ENCODE assay signal across 18 cellular contexts in the genomic region with DNA sequence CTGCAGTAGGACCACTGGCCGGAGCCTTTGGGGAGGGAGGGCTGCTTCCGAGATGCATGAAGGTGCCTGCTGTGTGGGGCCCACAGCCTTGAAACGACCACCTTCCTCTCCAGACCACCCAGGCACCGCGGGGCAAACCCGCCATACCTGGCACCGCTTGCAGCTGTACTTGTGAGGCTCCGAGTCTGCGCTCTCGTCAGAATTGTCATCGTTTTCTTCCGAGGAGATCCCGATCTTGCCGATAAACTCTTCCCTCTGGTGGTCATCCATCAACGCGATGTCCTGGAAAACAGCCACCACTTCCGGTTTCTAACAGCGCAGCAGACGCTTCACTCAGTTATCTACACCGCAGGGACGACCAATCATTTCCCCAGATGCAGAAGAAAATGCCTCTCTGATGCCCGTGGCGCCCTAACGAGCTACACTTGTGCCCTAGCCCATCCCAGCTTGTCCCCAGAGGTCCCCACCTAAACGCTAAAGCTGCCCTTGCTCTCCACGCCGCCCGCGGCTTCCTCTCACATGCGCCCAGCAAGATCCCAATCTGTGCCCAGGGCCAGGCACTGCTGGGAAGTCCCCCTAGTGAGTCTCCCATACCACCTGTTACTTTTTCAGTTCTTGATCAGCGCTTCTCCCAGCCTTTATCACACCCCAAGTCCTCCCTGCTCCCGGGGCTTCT. TPM values are rescaled to one million over a fixed set of nuclear protein-coding genes. Genes with fewer than 3 reads are reported as not detected.
"Had no signal": no experiment of that assay in that cellular context is flagged by ENCODE, and none has a peak within 500 bp of the region (broad histone marks: within the 10 kb centered on the region; RNA-seq: fewer than 3 reads in every experiment).

No MANE protein-coding gene starts in this region.

- DNase-seq: activated CD4-positive, alpha-beta memory T cell treated with anti-CD3 and anti-CD28 coated beads for 36 hours; activated gamma-delta T cell treated with Interleukin-2 at 50 U/mL for 16 hours; activated T-cell treated with anti-CD3 and anti-CD28 coated beads, Interleukin-2, amount 50 U/mL, for 48 hours; brain microvascular endothelial cell; cerebellar nuclear complex; hypothalamus; immature natural killer cell; left cardiac atrium; naive B cell; nucleus accumbens; stimulated activated CD4-positive, alpha-beta T cell treated with anti-CD3 and anti-CD28 coated beads, Interleukin-2, amount 100 ng/mL, for 24 hours; T-helper 2 cell had no signal

- H3K4me3 Mint-ChIP-seq: activated CD4-positive, alpha-beta memory T cell treated with anti-CD3 and anti-CD28 coated beads for 36 hours; immature natural killer cell; stimulated activated naive CD8-positive, alpha-beta T cell treated with anti-CD3 and anti-CD28 coated beads, Interleukin-15, Interleukin-2, amounts not matched to agents 100 ng/mL and 50 ng/mL, for 24 hours had no signal

- H3K27me3 ChIP-seq: brain microvascular endothelial cell, esophagus muscularis mucosa had no signal

- H3K9me3 Mint-ChIP-seq: activated CD4-positive, alpha-beta memory T cell treated with anti-CD3 and anti-CD28 coated beads for 36 hours; immature natural killer cell; naive B cell; stimulated activated naive CD8-positive, alpha-beta T cell treated with anti-CD3 and anti-CD28 coated beads, Interleukin-15, Interleukin-2, amounts not matched to agents 100 ng/mL and 50 ng/mL, for 24 hours had no signal

- H3K27me3 Mint-ChIP-seq: activated CD4-positive, alpha-beta memory T cell treated with anti-CD3 and anti-CD28 coated beads for 36 hours; naive B cell; progenitor cell of endocrine pancreas; stimulated activated naive CD8-positive, alpha-beta T cell treated with anti-CD3 and anti-CD28 coated beads, Interleukin-15, Interleukin-2, amounts not matched to agents 100 ng/mL and 50 ng/mL, for 24 hours had no signal

- H3K4me3 ChIP-seq: esophagus muscularis mucosa, lung had no signal

- H3K9me3 ChIP-seq: esophagus muscularis mucosa had no signal

- H3K27ac Mint-ChIP-seq: activated CD4-positive, alpha-beta memory T cell treated with anti-CD3 and anti-CD28 coated beads for 36 hours; immature natural killer cell; progenitor cell of endocrine pancreas; stimulated activated naive CD8-positive, alpha-beta T cell treated with anti-CD3 and anti-CD28 coated beads, Interleukin-15, Interleukin-2, amounts not matched to agents 100 ng/mL and 50 ng/mL, for 24 hours had no signal

- ATAC-seq: left cardiac atrium had no signal

- H3K27ac ChIP-seq: brain microvascular endothelial cell, esophagus muscularis mucosa had no signal

RNA-seq across cellular contexts. Expression of a gene that starts 55.0 kb away (rescaled TPM):
- total RNA-seq: fibroblast of villous mesenchyme, temporal lobe had no signal
